19 cellular contexts compared by ENCODE assay signal in genomic region chr3:12317914-12318313, GRCh38. TPM values are rescaled to one million over a fixed set of nuclear protein-coding genes. Genes with fewer than 3 reads are reported as not detected.
A peak's percentile ranks its signal among the peaks of the same experiment; 100 is the strongest.
DNase-seq lines count a peak whose midpoint lies in the region; FAIRE-seq and TF ChIP-seq lines count a peak whose summit lies in the region.
"Had no signal": no experiment of that assay in that cellular context is flagged by ENCODE, and none has a peak within 500 bp of the region (broad histone marks: within the 10 kb centered on the region; RNA-seq: fewer than 3 reads in every experiment).

No MANE protein-coding gene starts in this region.

- intact Hi-C loops in kidney (cut with DNase I), result no loop called here

- H2BK5ac ChIP-seq in trophoblast cell (ENCODE audit: low read depth, low read length, poor library complexity), result no peak overlapping the region

- peaks cover 7% of the 10 kb centered on the region for H3K36me3 Mint-ChIP-seq in chondrocyte (ENCODE audit: low read depth)
- H3K36me3 Mint-ChIP-seq: IgD-negative memory B cell had no signal

- peaks cover 2% of the 10 kb centered on the region for H3K27me3 Mint-ChIP-seq in chondrocyte (ENCODE audit: low read depth)
- H3K27me3 Mint-ChIP-seq: IgD-negative memory B cell had no signal

- H2AFZ ChIP-seq in ACC112 (ENCODE audit: low read length, unreplicated experiment) (no peak overlapping the region), trophoblast cell (ENCODE audit: insufficient read depth, low read length, poor library complexity) (no peak overlapping the region)

- H3K9me3 Mint-ChIP-seq in chondrocyte (ENCODE audit: low read depth), result no peaks in the 10 kb centered on the region
- H3K9me3 Mint-ChIP-seq: CD14-positive monocyte, IgD-negative memory B cell had no signal

- H2BK120ac ChIP-seq in trophoblast cell (ENCODE audit: insufficient read depth, low read length, poor library complexity), result no peak overlapping the region

- no peak overlapping the region for H2BK12ac ChIP-seq in trophoblast cell (ENCODE audit: low read length)

- H3K9ac ChIP-seq in kidney (ENCODE audit: low read length in 2 of 2), result no peak overlapping the region
- no peak overlapping the region for H3K9ac ChIP-seq in trophoblast cell (ENCODE audit: low read length)

- no peak overlapping the region for H4K8ac ChIP-seq in trophoblast cell (ENCODE audit: low read depth, low read length)

- H3K79me2 ChIP-seq in ACC112 (ENCODE audit: control insufficient read depth, insufficient read depth, low read length, unreplicated experiment), result peaks cover 31% of the 10 kb centered on the region
- no peaks in the 10 kb centered on the region for H3K79me2 ChIP-seq in trophoblast cell (ENCODE audit: control insufficient read depth, insufficient read depth, low read length, poor library complexity)

- DNase-seq in kidney, result no peak
- DNase-seq in trophoblast cell, result peak; percentile 93 to 97
- no peak for DNase-seq in activated CD4-positive, alpha-beta T cell treated with anti-CD3 and anti-CD28 coated beads, Interleukin-2, amount 50 U/mL, for 1 hour
- no peak for DNase-seq in DMS53 treated with DMSO at 0.1 percent for 48 hours (lab: John Stamatoyannopoulos, UW; ENCODE audit: unreplicated experiment)
- no peak for DNase-seq in NCI-H2107 treated with DMSO at 0.1 percent for 48 hours (lab: John Stamatoyannopoulos, UW; ENCODE audit: unreplicated experiment)
- DNase-seq in chondrocyte (ENCODE audit: low spot score), result no peak
- DNase-seq: COR-L47, DMS79 treated with DMSO at 0.1 percent for 48 hours, HCEC 1CT, NCI-H1436, NCI-H2029 treated with DMSO at 0.1 percent for 48 hours, NCI-H510A treated with DMSO at 0.1 percent for 48 hours had no signal

- H3K4me2 ChIP-seq in trophoblast cell (ENCODE audit: low read length), result no peak overlapping the region

- H3K27me3 ChIP-seq in ACC112 (ENCODE audit: insufficient read depth, low read length) (no peaks in the 10 kb centered on the region), trophoblast cell (ENCODE audit: insufficient read depth, low read length) (no peaks in the 10 kb centered on the region)

- H3K9me3 ChIP-seq in kidney (ENCODE audit: control insufficient read depth in 1 of 2, low read length in 2 of 2), result no peaks in the 10 kb centered on the region
- no peaks in the 10 kb centered on the region for H3K9me3 ChIP-seq in trophoblast cell (ENCODE audit: insufficient read depth, low read depth, low read length)

- no peak overlapping the region for H3K4me3 Mint-ChIP-seq in chondrocyte (ENCODE audit: unreplicated experiment)
- H3K4me3 Mint-ChIP-seq: CD14-positive monocyte, IgD-negative memory B cell had no signal

- H3K36me3 ChIP-seq in ACC112 (ENCODE audit: insufficient read depth, low read length) (peaks cover 9% of the 10 kb centered on the region; the same call in 1 of the 2 replicates), kidney (ENCODE audit: control insufficient read depth in 1 of 2, insufficient read depth in 2 of 2, low read length in 2 of 2) (no peaks in the 10 kb centered on the region), trophoblast cell (ENCODE audit: control insufficient read depth in 1 of 2, insufficient read depth in 2 of 2, low read length in 2 of 2) (peaks cover 0 to 3% of the 10 kb centered on the region in 2 experiments)

- H3K79me1 ChIP-seq in trophoblast cell (ENCODE audit: low read length), result no peaks in the 10 kb centered on the region

- no peak overlapping the region for H4K91ac ChIP-seq in trophoblast cell (ENCODE audit: low read depth, low read length)

- no peak overlapping the region for H3K14ac ChIP-seq in trophoblast cell (ENCODE audit: low read length)

- H3K27ac Mint-ChIP-seq in chondrocyte (ENCODE audit: unreplicated experiment), result no peak overlapping the region
- H3K27ac Mint-ChIP-seq: CD14-positive monocyte, IgD-negative memory B cell had no signal

- H4K12ac ChIP-seq in trophoblast cell (ENCODE audit: low read depth, low read length), result no peak overlapping the region

- H3K18ac ChIP-seq in trophoblast cell (ENCODE audit: low read length), result no peak overlapping the region

- H3K4ac ChIP-seq in trophoblast cell (ENCODE audit: low read depth, low read length), result no peak overlapping the region

- peaks cover 9% of the 10 kb centered on the region for H3K4me1 Mint-ChIP-seq in chondrocyte (ENCODE audit: low read depth)
- H3K4me1 Mint-ChIP-seq: IgD-negative memory B cell had no signal

- TF ChIP-seq CTCF in VCaP (conservative IDR thresholded peaks at IDR 0.05), result no peak
- TF ChIP-seq CTCF in kidney (IDR thresholded peaks at IDR 0.05; ENCODE audit: borderline replicate concordance, extremely low read depth, insufficient read depth), result no peak
- TF ChIP-seq CTCF in chondrocyte (IDR thresholded peaks at IDR 0.05), result no peak

- H3K4me1 ChIP-seq in ACC112 (ENCODE audit: control insufficient read depth, insufficient read depth, low read length, unreplicated experiment), result peaks cover 34% of the 10 kb centered on the region
- H3K4me1 ChIP-seq in kidney (ENCODE audit: control insufficient read depth in 1 of 2, insufficient read depth in 1 of 2, low read depth in 1 of 2, low read length in 2 of 2), result no peaks in the 10 kb centered on the region
- no peaks in the 10 kb centered on the region for H3K4me1 ChIP-seq in trophoblast cell (ENCODE audit: control insufficient read depth in 1 of 2, insufficient read depth in 2 of 2, low read length in 2 of 2)

- H3K23ac ChIP-seq in trophoblast cell (ENCODE audit: low read length), result no peak overlapping the region

- no peak overlapping the region for H3K4me3 ChIP-seq in ACC112 (ENCODE audit: low read depth, low read length)
- H3K4me3 ChIP-seq in kidney (ENCODE audit: low read length in 2 of 2), result no peak overlapping the region
- no peak overlapping the region for H3K4me3 ChIP-seq in trophoblast cell (ENCODE audit: low read depth, low read length)

- 100% methylated on average over 2 of the region's 5 CpGs for WGBS in trophoblast cell (ENCODE audit: extremely low coverage, insufficient coverage, insufficient read length)

- H2AK5ac ChIP-seq in trophoblast cell (ENCODE audit: low read length), result no peak overlapping the region

- FAIRE-seq in kidney (lab: Jason Lieb, UNC), result no peak
- FAIRE-seq: A204.1, G401.6, GM12891 had no signal

- H3K27ac ChIP-seq in ACC112 (ENCODE audit: low read depth, low read length) (peak overlapping the region; percentile 80), VCaP (peak overlapping the region; percentile 42), kidney (ENCODE audit: low read depth in 2 of 2, low read length in 2 of 2) (peak overlapping the region; percentile 20 to 55), trophoblast cell (ENCODE audit: low read depth, low read length) (no peak overlapping the region)

RNA-seq across cellular contexts. Expression of gene PPARG, which starts 29.0 kb away (rescaled TPM):
- 19.2 TPM for total RNA-seq in kidney
- 19.0 TPM for polyA plus RNA-seq in kidney (ENCODE audit: insufficient read depth, low read depth, low replicate concordance)
- polyA plus RNA-seq in trophoblast cell (2013), result 57.7 and 61.1 TPM in 2 replicates
- 3.3 to 9.7 TPM (median 9.2 TPM) in 3 replicates for total RNA-seq in chondrocyte
- polyA plus RNA-seq: IgD-negative memory B cell had no signal

Comparison
In these comparisons a context has a peak if more than half of its experiments do, and no peak if none do; other contexts are left out.
1. DNase-seq: peak in trophoblast cell (2 of 2); none in kidney (single experiment), activated CD4-positive, alpha-beta T cell treated with anti-CD3 and anti-CD28 coated beads, Interleukin-2, amount 50 U/mL, for 1 hour (single experiment), DMS53 treated with DMSO at 0.1 percent for 48 hours (single experiment), NCI-H2107 treated with DMSO at 0.1 percent for 48 hours (single experiment) and chondrocyte (single experiment).